In the genomic region with DNA sequence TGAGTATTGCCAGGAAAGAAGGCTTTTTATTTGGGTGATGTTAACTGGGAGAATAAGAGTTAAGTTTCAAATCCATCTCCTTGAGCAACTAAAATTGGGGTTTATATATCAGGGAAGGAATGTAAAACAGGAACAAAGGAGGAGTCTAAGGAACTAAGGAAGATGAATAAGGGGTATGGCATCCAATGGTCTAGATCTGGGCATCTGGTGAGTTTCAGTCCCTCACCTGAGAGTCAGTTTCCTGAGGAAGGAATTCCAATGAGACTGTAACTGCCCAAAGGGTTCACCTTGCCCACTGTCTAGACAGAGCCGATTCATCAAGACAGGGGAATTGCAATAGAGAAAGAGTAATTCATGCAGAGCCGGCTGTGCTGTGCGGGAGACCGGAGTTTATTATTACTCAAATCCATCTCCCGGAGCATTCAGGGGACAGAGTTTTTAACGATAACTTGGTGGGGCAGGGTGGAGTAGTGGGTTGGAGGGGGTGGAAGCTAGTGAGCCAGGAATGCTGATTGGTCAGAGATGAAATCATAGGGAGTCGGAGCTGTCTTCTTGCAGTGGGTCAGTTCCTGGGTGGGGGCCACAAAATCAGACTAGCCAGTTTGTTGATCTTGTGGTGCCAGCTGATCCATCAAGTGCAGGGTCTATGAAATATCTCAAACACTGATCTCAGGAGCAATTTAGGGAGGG, we compare ENCODE assay signal across 29 cellular contexts.
DNase-seq lines count a peak whose midpoint lies in the region; ATAC-seq, FAIRE-seq and TF ChIP-seq lines count a peak whose summit lies in the region.
"Had no signal": no experiment of that assay in that cellular context is flagged by ENCODE, and none has a peak within 500 bp of the region (broad histone marks: within the 10 kb centered on the region; RNA-seq: fewer than 3 reads in every experiment).

No MANE protein-coding gene starts in this region.

- no peaks in the 10 kb centered on the region for H3K9me3 Mint-ChIP-seq in astrocyte (ENCODE audit: unreplicated experiment)
- H3K9me3 Mint-ChIP-seq in activated T-cell treated with anti-CD3 and anti-CD28 coated beads, Interleukin-2, amount 50 U/mL, for 4 hours = peaks cover 5% of the 10 kb centered on the region
- H3K9me3 Mint-ChIP-seq: activated CD4-positive, alpha-beta T cell treated with anti-CD3 and anti-CD28 coated beads, Interleukin-2, amount 10 ng/mL, durations not matched to agents 7 days and 5 days; activated naive CD8-positive, alpha-beta T cell treated with anti-CD3 and anti-CD28 coated beads, Interleukin-2, amount 50 U/mL, for 24 hours; activated T-cell treated with anti-CD3 and anti-CD28 coated beads, Interleukin-2, amount 50 U/mL, for 24 hours; CD8-positive, alpha-beta memory T cell; dendritic cell treated with granulocyte-macrophage colony-stimulating factor and Interleukin-4, amounts not matched to agents 40 ng/mL and 50 ng/mL, for 4 days; nephron had no signal

- H2AFZ ChIP-seq in astrocyte (ENCODE audit: low read depth, low read length) (no peak overlapping the region), keratinocyte (ENCODE audit: control insufficient read depth, low read length) (no peak overlapping the region)

- DNase-seq in EL (peak; percentile 40), MG63 (peak; percentile 52), astrocyte (ENCODE audit: low read depth) (peak; percentile 79), keratinocyte (ENCODE audit: low read depth, low spot score) (peak; percentile 75), foreskin melanocyte (no peak), DMS153 treated with DMSO at 0.1 percent for 48 hours (lab: John Stamatoyannopoulos, UW; ENCODE audit: unreplicated experiment) (no peak)
- no peak for DNase-seq in activated T-cell treated with anti-CD3 and anti-CD28 coated beads, Interleukin-2, amount 50 U/mL, for 4 hours
- DNase-seq: activated CD4-positive, alpha-beta T cell treated with anti-CD3 and anti-CD28 coated beads, Interleukin-2, amount 10 ng/mL, durations not matched to agents 7 days and 5 days; activated gamma-delta T cell; activated naive CD8-positive, alpha-beta T cell treated with anti-CD3 and anti-CD28 coated beads, Interleukin-2, amount 50 U/mL, for 24 hours; activated T-cell treated with anti-CD3 and anti-CD28 coated beads, Interleukin-2, amount 50 U/mL, for 24 hours; CD8-positive, alpha-beta memory T cell; DMS 273 treated with DMSO at 0.1 percent for 48 hours; HFFc6; hippocampal formation; left colon; NCI-H1417 treated with DMSO at 0.1 percent for 48 hours; NCI-H2081; NCI-H2227 treated with DMSO at 0.1 percent for 48 hours; NCI-H748 treated with DMSO at 0.1 percent for 48 hours; stimulated activated CD4-positive, alpha-beta T cell treated with anti-CD3 and anti-CD28 coated beads, Interleukin-4, amount 100 ng/mL, for 24 hours; transverse colon had no signal

- TF ChIP-seq CTCF in astrocyte (IDR thresholded peaks at IDR 0.05; ENCODE audit: insufficient read depth, low read depth, low read length) (no peak), keratinocyte (optimal IDR thresholded peaks at IDR 0.05 in 1 of 3, IDR thresholded peaks at IDR 0.05 in 1 of 3, conservative IDR thresholded peaks at IDR 0.05 in 1 of 3; ENCODE audit: extremely low read depth in 1 of 3, insufficient read depth in 2 of 3, low read length in 3 of 3) (no peak)

- H3K4me2 ChIP-seq in astrocyte (ENCODE audit: low read length) (peak overlapping the region; percentile 34), keratinocyte (ENCODE audit: control insufficient read depth, extremely low read depth, insufficient read depth, low read depth, low read length) (peak overlapping the region; percentile 66)

- H3K9ac ChIP-seq in astrocyte (ENCODE audit: low read length) (no peak overlapping the region), keratinocyte (ENCODE audit: control insufficient read depth, extremely low read depth, insufficient read depth, low read length) (peak overlapping the region; percentile 22)

- H4K20me1 ChIP-seq in astrocyte (ENCODE audit: insufficient read depth, low read length) (no peaks in the 10 kb centered on the region), keratinocyte (ENCODE audit: control insufficient read depth, extremely low read depth, insufficient read depth, low read length) (no peaks in the 10 kb centered on the region)

- dilution Hi-C loops in keratinocyte (cut with MboI; ENCODE audit: extremely low pct_ligation_motif_present, low sequenced_read_pairs) = no loop called here

- peak overlapping the region; percentile 44 for H3K27ac Mint-ChIP-seq in astrocyte (ENCODE audit: unreplicated experiment)
- H3K27ac Mint-ChIP-seq: activated CD4-positive, alpha-beta T cell treated with anti-CD3 and anti-CD28 coated beads, Interleukin-2, amount 10 ng/mL, durations not matched to agents 7 days and 5 days; activated naive CD8-positive, alpha-beta T cell treated with anti-CD3 and anti-CD28 coated beads, Interleukin-2, amount 50 U/mL, for 24 hours; activated T-cell treated with anti-CD3 and anti-CD28 coated beads, Interleukin-2, amount 50 U/mL, for 24 hours; CD8-positive, alpha-beta memory T cell; dendritic cell treated with granulocyte-macrophage colony-stimulating factor and Interleukin-4, amounts not matched to agents 40 ng/mL and 50 ng/mL, for 4 days; HFFc6; nephron; WTC11 had no signal

- no peaks in the 10 kb centered on the region for H3K4me1 ChIP-seq in astrocyte (ENCODE audit: insufficient read depth, low read length)
- H3K4me1 ChIP-seq in keratinocyte (ENCODE audit: control insufficient read depth, extremely low read depth, insufficient read depth, low read length) = peaks cover 20% of the 10 kb centered on the region
- H3K4me1 ChIP-seq: transverse colon had no signal

- H3K79me2 ChIP-seq in astrocyte (ENCODE audit: insufficient read depth, low read length) (no peaks in the 10 kb centered on the region), keratinocyte (ENCODE audit: control insufficient read depth, insufficient read depth, low read length) (no peaks in the 10 kb centered on the region)

- H3K36me3 ChIP-seq in MG63 = no peaks in the 10 kb centered on the region; the same call in 1 of the 2 replicates
- no peaks in the 10 kb centered on the region for H3K36me3 ChIP-seq in astrocyte (ENCODE audit: insufficient read depth, low read length)
- no peaks in the 10 kb centered on the region for H3K36me3 ChIP-seq in keratinocyte (ENCODE audit: control insufficient read depth in 2 of 2, extremely low read depth in 1 of 2, insufficient read depth in 2 of 2, low read length in 2 of 2)
- H3K36me3 ChIP-seq: transverse colon had no signal

- peaks cover 9% of the 10 kb centered on the region; the same call in 1 of the 2 replicates for H3K9me3 ChIP-seq in MG63
- no peaks in the 10 kb centered on the region for H3K9me3 ChIP-seq in astrocyte (ENCODE audit: insufficient read depth, low read depth, low read length)
- no peaks in the 10 kb centered on the region for H3K9me3 ChIP-seq in keratinocyte (ENCODE audit: control insufficient read depth, low read depth, low read length)
- H3K9me3 ChIP-seq: transverse colon had no signal

- no peak overlapping the region for H3K4me3 Mint-ChIP-seq in astrocyte (ENCODE audit: unreplicated experiment)
- H3K4me3 Mint-ChIP-seq in activated T-cell treated with anti-CD3 and anti-CD28 coated beads, Interleukin-2, amount 50 U/mL, for 4 hours = no peak overlapping the region
- H3K4me3 Mint-ChIP-seq: activated CD4-positive, alpha-beta T cell treated with anti-CD3 and anti-CD28 coated beads, Interleukin-2, amount 10 ng/mL, durations not matched to agents 7 days and 5 days; activated naive CD8-positive, alpha-beta T cell treated with anti-CD3 and anti-CD28 coated beads, Interleukin-2, amount 50 U/mL, for 24 hours; activated T-cell treated with anti-CD3 and anti-CD28 coated beads, Interleukin-2, amount 50 U/mL, for 24 hours; CD8-positive, alpha-beta memory T cell; dendritic cell treated with granulocyte-macrophage colony-stimulating factor and Interleukin-4, amounts not matched to agents 40 ng/mL and 50 ng/mL, for 4 days; HFFc6; nephron; WTC11 had no signal

- no peaks in the 10 kb centered on the region for H3K27me3 ChIP-seq in MG63
- H3K27me3 ChIP-seq in astrocyte (ENCODE audit: insufficient read depth, low read length) = no peaks in the 10 kb centered on the region
- H3K27me3 ChIP-seq in keratinocyte (ENCODE audit: control insufficient read depth, extremely low read depth, insufficient read depth, low read length) = no peaks in the 10 kb centered on the region
- H3K27me3 ChIP-seq: transverse colon had no signal

- peaks cover 12% of the 10 kb centered on the region for H3K4me1 Mint-ChIP-seq in astrocyte (ENCODE audit: low read depth, unreplicated experiment)
- no peaks in the 10 kb centered on the region for H3K4me1 Mint-ChIP-seq in activated T-cell treated with anti-CD3 and anti-CD28 coated beads, Interleukin-2, amount 50 U/mL, for 4 hours (ENCODE audit: low read depth)
- H3K4me1 Mint-ChIP-seq: activated CD4-positive, alpha-beta T cell treated with anti-CD3 and anti-CD28 coated beads, Interleukin-2, amount 10 ng/mL, durations not matched to agents 7 days and 5 days; activated naive CD8-positive, alpha-beta T cell treated with anti-CD3 and anti-CD28 coated beads, Interleukin-2, amount 50 U/mL, for 24 hours; CD8-positive, alpha-beta memory T cell; nephron had no signal

- H3K36me3 Mint-ChIP-seq in astrocyte (ENCODE audit: low read depth, unreplicated experiment) = no peaks in the 10 kb centered on the region
- H3K36me3 Mint-ChIP-seq in activated T-cell treated with anti-CD3 and anti-CD28 coated beads, Interleukin-2, amount 50 U/mL, for 4 hours (ENCODE audit: insufficient read depth) = no peaks in the 10 kb centered on the region
- H3K36me3 Mint-ChIP-seq: CD8-positive, alpha-beta memory T cell had no signal

- H3K4me3 ChIP-seq in MG63 (no peak overlapping the region), astrocyte (ENCODE audit: insufficient read depth, low read depth, low read length) (no peak overlapping the region), keratinocyte (ENCODE audit: control insufficient read depth in 2 of 3, extremely low read depth in 1 of 3, insufficient read depth in 2 of 3, low read depth in 1 of 3, low read length in 3 of 3) (no peak overlapping the region)
- H3K4me3 ChIP-seq: transverse colon had no signal

- H3K9me1 ChIP-seq in keratinocyte (ENCODE audit: control insufficient read depth, extremely low read depth, insufficient read depth, low read length) = no peaks in the 10 kb centered on the region

- ATAC-seq in activated CD4-positive, CD25-positive, alpha-beta regulatory T cell treated with anti-CD3 and anti-CD28 coated beads, Interleukin-2, amount 50 U/mL, for 24 hours = no peak
- ATAC-seq in activated T-cell treated with anti-CD3 and anti-CD28 coated beads, Interleukin-2, amount 50 U/mL, for 4 hours = no peak
- ATAC-seq: activated naive CD8-positive, alpha-beta T cell treated with anti-CD3 and anti-CD28 coated beads, Interleukin-2, amount 50 U/mL, for 24 hours; esophagus mucosa; HepG2; left colon had no signal

- no peak for FAIRE-seq in astrocyte (lab: Jason Lieb, UNC)
- peak; percentile 71 for FAIRE-seq in keratinocyte (lab: Jason Lieb, UNC)
- FAIRE-seq: frontal cortex, HepG2 had no signal

- H3K27ac ChIP-seq in astrocyte (ENCODE audit: low read depth, low read length) (no peak overlapping the region), keratinocyte (ENCODE audit: control insufficient read depth, insufficient read depth, low read length) (peak overlapping the region; percentile 65)
- H3K27ac ChIP-seq: transverse colon had no signal

- H3K27me3 Mint-ChIP-seq in astrocyte (ENCODE audit: low read depth, unreplicated experiment) = no peaks in the 10 kb centered on the region
- H3K27me3 Mint-ChIP-seq in activated T-cell treated with anti-CD3 and anti-CD28 coated beads, Interleukin-2, amount 50 U/mL, for 4 hours (ENCODE audit: low read depth) = peaks cover 22% of the 10 kb centered on the region

Comparison
In these comparisons a context has a peak if more than half of its experiments do, and no peak if none do; other contexts are left out.
1. DNase-seq: peak in EL (single experiment), MG63 (single experiment), astrocyte (single experiment) and keratinocyte (single experiment); none in foreskin melanocyte (single experiment), activated T-cell treated with anti-CD3 and anti-CD28 coated beads, Interleukin-2, amount 50 U/mL, for 4 hours (single experiment) and DMS153 treated with DMSO at 0.1 percent for 48 hours (single experiment).